13 cellular contexts compared by ENCODE assay signal in genomic region chr12:69512820-69513219, GRCh38.
"Had no signal": no experiment of that assay in that cellular context is flagged by ENCODE, and none has a peak within 500 bp of the region (broad histone marks: within the 10 kb centered on the region; RNA-seq: fewer than 3 reads in every experiment).

No MANE protein-coding gene starts in this region.

- H3K9me3 ChIP-seq: esophagus squamous epithelium, gastroesophageal sphincter, pancreas, stomach, thyroid gland, vagina had no signal

- H3K36me3 ChIP-seq: esophagus squamous epithelium, gastroesophageal sphincter, pancreas, stomach, thyroid gland, vagina had no signal

- H3K4me3 ChIP-seq: esophagus squamous epithelium, gastroesophageal sphincter, hepatocyte, pancreas, skin epidermis, stomach, thyroid gland, vagina had no signal

- DNase-seq: activated CD4-positive, alpha-beta memory T cell treated with anti-CD3 and anti-CD28 coated beads for 36 hours; activated CD4-positive, alpha-beta T cell treated with anti-CD3 and anti-CD28 coated beads for 1 hour; activated gamma-delta T cell; activated T-cell treated with anti-CD3 and anti-CD28 coated beads, Interleukin-2, amount 50 U/mL, for 48 hours; anterior cingulate cortex; esophagus squamous epithelium; pancreas; stomach had no signal

- H3K4me2 ChIP-seq: hepatocyte had no signal

- H3K27me3 ChIP-seq: esophagus squamous epithelium, gastroesophageal sphincter, hepatocyte, pancreas, stomach, thyroid gland, vagina had no signal

- ATAC-seq: gastroesophageal sphincter, pancreas had no signal

- H3K27ac ChIP-seq: esophagus squamous epithelium, gastroesophageal sphincter, hepatocyte, pancreas, skin epidermis, stomach, thyroid gland, vagina had no signal

- H2AFZ ChIP-seq: hepatocyte had no signal
